1 cellular context compared by ENCODE assay signal in genomic region chr11:45994421-45995341, GRCh38.
TF ChIP-seq lines count a peak whose summit lies in the region.

No MANE protein-coding gene starts in this region.

TF ChIP-seq in K562, 482 proteins besides CTCF, POLR2A, EP300 and RAD21 (continued from another document and continues in another):
- TF ChIP-seq VEZF1 (CRISPR knock-in tag; IDR thresholded peaks at IDR 0.05) (peak; percentile 44; the same call in 1 of the 2 replicates), MAX (CRISPR knock-in tag; IDR thresholded peaks at IDR 0.05) (peak; percentile 47), HMBOX1 (IDR thresholded peaks at IDR 0.05) (peak; percentile 97), CAMTA2 (CRISPR knock-in tag; conservative IDR thresholded peaks at IDR 0.05) (no peak), POLR2AphosphoS5 (IDR thresholded peaks at IDR 0.05; ENCODE audit: control insufficient read depth, insufficient read depth, low read depth, low read length) (peak; percentile 94), ZSCAN32 (CRISPR knock-in tag; IDR thresholded peaks at IDR 0.05) (peak; percentile 81), ZBTB12 (CRISPR knock-in tag; IDR thresholded peaks at IDR 0.05) (no peak), MED1 (CRISPR knock-in tag; IDR thresholded peaks at IDR 0.05; ENCODE audit: borderline replicate concordance) (no peak), BCL6 (CRISPR knock-in tag; IDR thresholded peaks at IDR 0.05) (no peak), SAP30 (IDR thresholded peaks at IDR 0.05; ENCODE audit: borderline replicate concordance, insufficient read depth, low read depth, low read length, poor library complexity, severe bottlenecking) (no peak), ZFP30 (CRISPR knock-in tag; IDR thresholded peaks at IDR 0.05; ENCODE audit: borderline replicate concordance) (0 out of 2 replicates have a peak, but pooled peaks have one; percentile 5), TSC22D4 (tag; IDR thresholded peaks at IDR 0.05) (no peak), TAF9B (IDR thresholded peaks at IDR 0.05; ENCODE audit: partially characterized antibody) (peak; percentile 84), SFPQ (IDR thresholded peaks at IDR 0.05; ENCODE audit: low read depth, low read length) (no peak), FOSL1 (tag; conservative IDR thresholded peaks at IDR 0.05) (peak; percentile 7; the same call in 1 of the 2 replicates), ZNF518B (CRISPR knock-in tag; IDR thresholded peaks at IDR 0.05) (no peak), MITF (IDR thresholded peaks at IDR 0.05) (no peak), KDM5B (IDR thresholded peaks at IDR 0.05; ENCODE audit: insufficient replicate concordance, low read depth, low read length) (peak; percentile 25), BRD4 (IDR thresholded peaks at IDR 0.05) (peak; percentile 67; the same call in 1 of the 2 replicates), ZNF717 (CRISPR knock-in tag; IDR thresholded peaks at IDR 0.05) (peak; percentile 62; the same call in 1 of the 2 replicates), PRDM10 (IDR thresholded peaks at IDR 0.05; ENCODE audit: partially characterized antibody) (peak; percentile 76), ZNF639 (CRISPR knock-in tag; conservative IDR thresholded peaks at IDR 0.05 in 1 of 2, IDR thresholded peaks at IDR 0.05 in 1 of 2) (peak in 1 of 2 experiments; percentile 67; a peak in 1 of 4 replicates), CCAR2 (IDR thresholded peaks at IDR 0.05; ENCODE audit: low read depth, low read length) (0 out of 2 replicates have a peak, but pooled peaks have one; percentile 77), ZNF584 (CRISPR knock-in tag; IDR thresholded peaks at IDR 0.05; ENCODE audit: low read depth) (no peak), ZNF699 (CRISPR knock-in tag; IDR thresholded peaks at IDR 0.05; ENCODE audit: insufficient replicate concordance) (no peak), HOMEZ (CRISPR knock-in tag; IDR thresholded peaks at IDR 0.05) (no peak), ZNF444 (CRISPR knock-in tag; IDR thresholded peaks at IDR 0.05) (no peak), MYBL2 (IDR thresholded peaks at IDR 0.05; ENCODE audit: low read depth) (no peak; the same call in 1 of the 2 replicates), MYBL2 (CRISPR knock-in tag; IDR thresholded peaks at IDR 0.05; ENCODE audit: borderline replicate concordance) (no peak), ZKSCAN3 (CRISPR knock-in tag; IDR thresholded peaks at IDR 0.05) (no peak)
